In genomic region chr15:40439461-40440299, GRCh38 we compare ENCODE assay signal across 1 cellular context.
A peak's percentile ranks its signal among the peaks of the same experiment; 100 is the strongest.
TF ChIP-seq lines count a peak whose summit lies in the region.

No MANE protein-coding gene starts in this region.

TF ChIP-seq in GM12878, 131 proteins besides CTCF, POLR2A, EP300 and RAD21:
- 0 out of 2 replicates have a peak, but pooled peaks have one; percentile 12 for TF ChIP-seq PKNOX1 (IDR thresholded peaks at IDR 0.05)
- no peak for TF ChIP-seq CUX1 (IDR thresholded peaks at IDR 0.05; ENCODE audit: insufficient replicate concordance, low read depth, low read length)
